26 cellular contexts compared by ENCODE assay signal in genomic region chr4:80135702-80136058, GRCh38.
"Had no signal": no experiment of that assay in that cellular context is flagged by ENCODE, and none has a peak within 500 bp of the region (broad histone marks: within the 10 kb centered on the region; RNA-seq: fewer than 3 reads in every experiment).

No MANE protein-coding gene starts in this region.

- H3K27ac ChIP-seq: dorsolateral prefrontal cortex, esophagus squamous epithelium, gastroesophageal sphincter, parathyroid adenoma, right lobe of liver, skin epidermis, testis, uterus had no signal

- H3K36me3 ChIP-seq: esophagus squamous epithelium, gastroesophageal sphincter, right lobe of liver, uterus had no signal

- H3K4me3 Mint-ChIP-seq: activated CD4-positive, alpha-beta T cell treated with anti-CD3 and anti-CD28 coated beads, Interleukin-2, amount 10 ng/mL, durations not matched to agents 7 days and 5 days; activated CD8-positive, alpha-beta T cell treated with anti-CD3 and anti-CD28 coated beads for 36 hours; activated naive CD4-positive, alpha-beta T cell treated with anti-CD3 and anti-CD28 coated beads, Interleukin-2, amount 50 U/mL, for 24 hours; brain; effector memory CD8-positive, alpha-beta T cell; nephron progenitor cell had no signal

- H3K4me1 Mint-ChIP-seq: brain, nephron progenitor cell had no signal

- H3K9ac ChIP-seq: parathyroid adenoma had no signal

- ATAC-seq: activated CD4-positive, CD25-positive, alpha-beta regulatory T cell treated with anti-CD3 and anti-CD28 coated beads, Interleukin-2, amount 50 U/mL, for 24 hours; activated CD8-positive, alpha-beta T cell treated with anti-CD3 and anti-CD28 coated beads for 36 hours; effector memory CD8-positive, alpha-beta T cell; gastroesophageal sphincter; left cardiac atrium; right lobe of liver had no signal

- H3K27me3 ChIP-seq: esophagus squamous epithelium, gastroesophageal sphincter, right lobe of liver, testis, uterus had no signal

- H3K36me3 Mint-ChIP-seq: activated naive CD4-positive, alpha-beta T cell treated with anti-CD3 and anti-CD28 coated beads, Interleukin-2, amount 50 U/mL, for 24 hours; brain had no signal

- H3K9me3 Mint-ChIP-seq: activated CD4-positive, alpha-beta T cell treated with anti-CD3 and anti-CD28 coated beads, Interleukin-2, amount 10 ng/mL, durations not matched to agents 7 days and 5 days; brain; effector memory CD8-positive, alpha-beta T cell; nephron progenitor cell had no signal

- H3K4me1 ChIP-seq: gastroesophageal sphincter, parathyroid adenoma, right lobe of liver, testis, uterus had no signal

- H2AFZ ChIP-seq: parathyroid adenoma had no signal

- FAIRE-seq: islet of Langerhans had no signal

- H3K79me2 ChIP-seq: parathyroid adenoma had no signal

- H3K4me3 ChIP-seq: dorsolateral prefrontal cortex, esophagus squamous epithelium, gastroesophageal sphincter, mucosa of descending colon, right lobe of liver, skin epidermis, testis, uterus had no signal

- DNase-seq: activated CD4-positive, alpha-beta T cell treated with anti-CD3 and anti-CD28 coated beads, Interleukin-2, amount 10 ng/mL, durations not matched to agents 7 days and 5 days; activated CD8-positive, alpha-beta T cell treated with anti-CD3 and anti-CD28 coated beads for 36 hours; activated gamma-delta T cell treated with Interleukin-2 at 50 U/mL for 16 hours; aorta; central memory CD4-positive, alpha-beta T cell; effector memory CD8-positive, alpha-beta T cell; esophagus squamous epithelium; head of caudate nucleus; left cardiac atrium; mesenchymal stem cell; mucosa of descending colon; nephron progenitor cell; right lobe of liver; stimulated activated CD4-positive, alpha-beta T cell treated with anti-CD3 and anti-CD28 coated beads, Interleukin-15, amount 100 ng/mL, for 24 hours; stimulated activated CD8-positive, alpha-beta memory T cell treated with anti-CD3 and anti-CD28 coated beads, Interleukin-4, amount 100 ng/mL, for 48 hours; stimulated activated naive CD4-positive, alpha-beta T cell; testis; uterus had no signal

- H3K27me3 Mint-ChIP-seq: activated CD4-positive, alpha-beta T cell treated with anti-CD3 and anti-CD28 coated beads, Interleukin-2, amount 10 ng/mL, durations not matched to agents 7 days and 5 days; activated CD8-positive, alpha-beta T cell treated with anti-CD3 and anti-CD28 coated beads for 36 hours; activated naive CD4-positive, alpha-beta T cell treated with anti-CD3 and anti-CD28 coated beads, Interleukin-2, amount 50 U/mL, for 24 hours; effector memory CD8-positive, alpha-beta T cell had no signal

- H3K27ac Mint-ChIP-seq: activated CD4-positive, alpha-beta T cell treated with anti-CD3 and anti-CD28 coated beads, Interleukin-2, amount 10 ng/mL, durations not matched to agents 7 days and 5 days; activated CD8-positive, alpha-beta T cell treated with anti-CD3 and anti-CD28 coated beads for 36 hours; activated naive CD4-positive, alpha-beta T cell treated with anti-CD3 and anti-CD28 coated beads, Interleukin-2, amount 50 U/mL, for 24 hours; effector memory CD8-positive, alpha-beta T cell; nephron progenitor cell had no signal

- H3K9me3 ChIP-seq: esophagus squamous epithelium, gastroesophageal sphincter, mucosa of descending colon, right lobe of liver, testis, uterus had no signal
